Comparison of ENCODE assay signal across 1 cellular context in genomic region chr7:45111298-45112223, GRCh38.
A peak's percentile ranks its signal among the peaks of the same experiment; 100 is the strongest.
TF ChIP-seq lines count a peak whose summit lies in the region.

Gene TBRG4, minus strand, starts transcription at chr7:45111697. Its CDS starts 2,460 bp downstream, at chr7:45109237.

TF ChIP-seq in K562, 482 proteins besides CTCF, POLR2A, EP300 and RAD21 (continued from another document and continues in another):
- TF ChIP-seq E2F8 (IDR thresholded peaks at IDR 0.05; ENCODE audit: low read depth, partially characterized antibody) = peak; percentile 93
- TF ChIP-seq ELF2 (CRISPR knock-in tag; IDR thresholded peaks at IDR 0.05) = peak; percentile 96
- TF ChIP-seq ZNF639 (CRISPR knock-in tag; conservative IDR thresholded peaks at IDR 0.05 in 1 of 2, IDR thresholded peaks at IDR 0.05 in 1 of 2) = peak in 1 of 2 experiments; percentile 7; a peak in 2 of 4 replicates
- TF ChIP-seq TCF7L2 (IDR thresholded peaks at IDR 0.05; ENCODE audit: low read depth, low read length) = 0 out of 2 replicates have a peak, but pooled peaks have one; percentile 10
- no peak for TF ChIP-seq CLOCK (CRISPR knock-in tag; IDR thresholded peaks at IDR 0.05; ENCODE audit: borderline replicate concordance)
- TF ChIP-seq ZBTB1 (CRISPR knock-in tag; IDR thresholded peaks at IDR 0.05; ENCODE audit: borderline replicate concordance, low read depth) = peak; percentile 56; the same call in 1 of the 2 replicates
- no peak for TF ChIP-seq SIRT6 (IDR thresholded peaks at IDR 0.05; ENCODE audit: low read depth, low read length)
- peak; percentile 100 for TF ChIP-seq ARID4B (CRISPR knock-in tag; IDR thresholded peaks at IDR 0.05)
- TF ChIP-seq HDAC1 (IDR thresholded peaks at IDR 0.05) = peak; percentile 88 to 100; a peak in 3 of 4 replicates
- TF ChIP-seq FOXP1 (CRISPR knock-in tag; IDR thresholded peaks at IDR 0.05) = peak; percentile 75; the same call in 1 of the 2 replicates
- TF ChIP-seq MITF (IDR thresholded peaks at IDR 0.05) = peak; percentile 55; the same call in 1 of the 2 replicates
- TF ChIP-seq ARNT (IDR thresholded peaks at IDR 0.05) = peak in 1 of 2 experiments; percentile 86; a peak in 1 of 4 replicates
- TF ChIP-seq ZNF436 (CRISPR knock-in tag; IDR thresholded peaks at IDR 0.05) = no peak
- peak; percentile 85 for TF ChIP-seq GMEB1 (CRISPR knock-in tag; IDR thresholded peaks at IDR 0.05)
- TF ChIP-seq ETS2 (tag; IDR thresholded peaks at IDR 0.05; ENCODE audit: borderline replicate concordance, poor library complexity, severe bottlenecking) = no peak
- TF ChIP-seq PRPF4 (IDR thresholded peaks at IDR 0.05; ENCODE audit: insufficient read depth, low read depth, low read length, poor library complexity, severe bottlenecking) = peak; percentile 88
- TF ChIP-seq HMBOX1 (IDR thresholded peaks at IDR 0.05) = 0 out of 2 replicates have a peak, but pooled peaks have one; percentile 42
- TF ChIP-seq YY1 (IDR thresholded peaks at IDR 0.05; ENCODE audit: borderline replicate concordance in 1 of 3, control insufficient read depth in 1 of 3, extremely low read depth in 1 of 3, insufficient read depth in 3 of 3, insufficient read length in 1 of 3, insufficient replicate concordance in 2 of 3, low read depth in 1 of 3, low read length in 2 of 3) = peak; percentile 46 to 90 (median 84)
- 0 out of 4 replicates have a peak, but pooled peaks of 1 of the 2 experiments have one; percentile 46 for TF ChIP-seq ZNF318 (IDR thresholded peaks at IDR 0.05; ENCODE audit: borderline replicate concordance in 1 of 2, low read depth in 1 of 2)
- TF ChIP-seq CREM (IDR thresholded peaks at IDR 0.05; ENCODE audit: low read depth) = peak; percentile 100
- TF ChIP-seq RBBP5 (IDR thresholded peaks at IDR 0.05; ENCODE audit: borderline replicate concordance, insufficient read depth, low read length, poor library complexity, severe bottlenecking) = peak; percentile 81
- TF ChIP-seq CHD2 (IDR thresholded peaks at IDR 0.05; ENCODE audit: low read depth, low read length) = 0 out of 2 replicates have a peak, but pooled peaks have one; percentile 46
